In genomic region chr21:33578959-33579542, GRCh38 we compare ENCODE assay signal across 1 cellular context.
A peak's percentile ranks its signal among the peaks of the same experiment; 100 is the strongest.
TF ChIP-seq lines count a peak whose summit lies in the region.

No MANE protein-coding gene starts in this region.

TF ChIP-seq in H1, 55 proteins besides CTCF, POLR2A, EP300 and RAD21:
- no peak for TF ChIP-seq TBP (IDR thresholded peaks at IDR 0.05; ENCODE audit: low read depth, low read length)
- no peak for TF ChIP-seq KDM5A (IDR thresholded peaks at IDR 0.05; ENCODE audit: low read length)
- peak; percentile 48; the same call in 1 of the 2 replicates for TF ChIP-seq MAFK (IDR thresholded peaks at IDR 0.05; ENCODE audit: low read depth, low read length)
- peak; percentile 74 for TF ChIP-seq BACH1 (IDR thresholded peaks at IDR 0.05; ENCODE audit: low read length)
- no peak for TF ChIP-seq PHF8 (conservative IDR thresholded peaks at IDR 0.05; ENCODE audit: low read depth, low read length)
- TF ChIP-seq JUN (IDR thresholded peaks at IDR 0.05; ENCODE audit: low read depth, low read length) = no peak
- TF ChIP-seq SRF (IDR thresholded peaks at IDR 0.05; ENCODE audit: low read depth, low read length) = no peak
- TF ChIP-seq, protein P1, sequence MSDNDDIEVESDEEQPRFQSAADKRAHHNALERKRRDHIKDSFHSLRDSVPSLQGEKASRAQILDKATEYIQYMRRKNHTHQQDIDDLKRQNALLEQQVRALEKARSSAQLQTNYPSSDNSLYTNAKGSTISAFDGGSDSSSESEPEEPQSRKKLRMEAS (IDR thresholded peaks at IDR 0.05) = no peak
- TF ChIP-seq, protein P2, sequence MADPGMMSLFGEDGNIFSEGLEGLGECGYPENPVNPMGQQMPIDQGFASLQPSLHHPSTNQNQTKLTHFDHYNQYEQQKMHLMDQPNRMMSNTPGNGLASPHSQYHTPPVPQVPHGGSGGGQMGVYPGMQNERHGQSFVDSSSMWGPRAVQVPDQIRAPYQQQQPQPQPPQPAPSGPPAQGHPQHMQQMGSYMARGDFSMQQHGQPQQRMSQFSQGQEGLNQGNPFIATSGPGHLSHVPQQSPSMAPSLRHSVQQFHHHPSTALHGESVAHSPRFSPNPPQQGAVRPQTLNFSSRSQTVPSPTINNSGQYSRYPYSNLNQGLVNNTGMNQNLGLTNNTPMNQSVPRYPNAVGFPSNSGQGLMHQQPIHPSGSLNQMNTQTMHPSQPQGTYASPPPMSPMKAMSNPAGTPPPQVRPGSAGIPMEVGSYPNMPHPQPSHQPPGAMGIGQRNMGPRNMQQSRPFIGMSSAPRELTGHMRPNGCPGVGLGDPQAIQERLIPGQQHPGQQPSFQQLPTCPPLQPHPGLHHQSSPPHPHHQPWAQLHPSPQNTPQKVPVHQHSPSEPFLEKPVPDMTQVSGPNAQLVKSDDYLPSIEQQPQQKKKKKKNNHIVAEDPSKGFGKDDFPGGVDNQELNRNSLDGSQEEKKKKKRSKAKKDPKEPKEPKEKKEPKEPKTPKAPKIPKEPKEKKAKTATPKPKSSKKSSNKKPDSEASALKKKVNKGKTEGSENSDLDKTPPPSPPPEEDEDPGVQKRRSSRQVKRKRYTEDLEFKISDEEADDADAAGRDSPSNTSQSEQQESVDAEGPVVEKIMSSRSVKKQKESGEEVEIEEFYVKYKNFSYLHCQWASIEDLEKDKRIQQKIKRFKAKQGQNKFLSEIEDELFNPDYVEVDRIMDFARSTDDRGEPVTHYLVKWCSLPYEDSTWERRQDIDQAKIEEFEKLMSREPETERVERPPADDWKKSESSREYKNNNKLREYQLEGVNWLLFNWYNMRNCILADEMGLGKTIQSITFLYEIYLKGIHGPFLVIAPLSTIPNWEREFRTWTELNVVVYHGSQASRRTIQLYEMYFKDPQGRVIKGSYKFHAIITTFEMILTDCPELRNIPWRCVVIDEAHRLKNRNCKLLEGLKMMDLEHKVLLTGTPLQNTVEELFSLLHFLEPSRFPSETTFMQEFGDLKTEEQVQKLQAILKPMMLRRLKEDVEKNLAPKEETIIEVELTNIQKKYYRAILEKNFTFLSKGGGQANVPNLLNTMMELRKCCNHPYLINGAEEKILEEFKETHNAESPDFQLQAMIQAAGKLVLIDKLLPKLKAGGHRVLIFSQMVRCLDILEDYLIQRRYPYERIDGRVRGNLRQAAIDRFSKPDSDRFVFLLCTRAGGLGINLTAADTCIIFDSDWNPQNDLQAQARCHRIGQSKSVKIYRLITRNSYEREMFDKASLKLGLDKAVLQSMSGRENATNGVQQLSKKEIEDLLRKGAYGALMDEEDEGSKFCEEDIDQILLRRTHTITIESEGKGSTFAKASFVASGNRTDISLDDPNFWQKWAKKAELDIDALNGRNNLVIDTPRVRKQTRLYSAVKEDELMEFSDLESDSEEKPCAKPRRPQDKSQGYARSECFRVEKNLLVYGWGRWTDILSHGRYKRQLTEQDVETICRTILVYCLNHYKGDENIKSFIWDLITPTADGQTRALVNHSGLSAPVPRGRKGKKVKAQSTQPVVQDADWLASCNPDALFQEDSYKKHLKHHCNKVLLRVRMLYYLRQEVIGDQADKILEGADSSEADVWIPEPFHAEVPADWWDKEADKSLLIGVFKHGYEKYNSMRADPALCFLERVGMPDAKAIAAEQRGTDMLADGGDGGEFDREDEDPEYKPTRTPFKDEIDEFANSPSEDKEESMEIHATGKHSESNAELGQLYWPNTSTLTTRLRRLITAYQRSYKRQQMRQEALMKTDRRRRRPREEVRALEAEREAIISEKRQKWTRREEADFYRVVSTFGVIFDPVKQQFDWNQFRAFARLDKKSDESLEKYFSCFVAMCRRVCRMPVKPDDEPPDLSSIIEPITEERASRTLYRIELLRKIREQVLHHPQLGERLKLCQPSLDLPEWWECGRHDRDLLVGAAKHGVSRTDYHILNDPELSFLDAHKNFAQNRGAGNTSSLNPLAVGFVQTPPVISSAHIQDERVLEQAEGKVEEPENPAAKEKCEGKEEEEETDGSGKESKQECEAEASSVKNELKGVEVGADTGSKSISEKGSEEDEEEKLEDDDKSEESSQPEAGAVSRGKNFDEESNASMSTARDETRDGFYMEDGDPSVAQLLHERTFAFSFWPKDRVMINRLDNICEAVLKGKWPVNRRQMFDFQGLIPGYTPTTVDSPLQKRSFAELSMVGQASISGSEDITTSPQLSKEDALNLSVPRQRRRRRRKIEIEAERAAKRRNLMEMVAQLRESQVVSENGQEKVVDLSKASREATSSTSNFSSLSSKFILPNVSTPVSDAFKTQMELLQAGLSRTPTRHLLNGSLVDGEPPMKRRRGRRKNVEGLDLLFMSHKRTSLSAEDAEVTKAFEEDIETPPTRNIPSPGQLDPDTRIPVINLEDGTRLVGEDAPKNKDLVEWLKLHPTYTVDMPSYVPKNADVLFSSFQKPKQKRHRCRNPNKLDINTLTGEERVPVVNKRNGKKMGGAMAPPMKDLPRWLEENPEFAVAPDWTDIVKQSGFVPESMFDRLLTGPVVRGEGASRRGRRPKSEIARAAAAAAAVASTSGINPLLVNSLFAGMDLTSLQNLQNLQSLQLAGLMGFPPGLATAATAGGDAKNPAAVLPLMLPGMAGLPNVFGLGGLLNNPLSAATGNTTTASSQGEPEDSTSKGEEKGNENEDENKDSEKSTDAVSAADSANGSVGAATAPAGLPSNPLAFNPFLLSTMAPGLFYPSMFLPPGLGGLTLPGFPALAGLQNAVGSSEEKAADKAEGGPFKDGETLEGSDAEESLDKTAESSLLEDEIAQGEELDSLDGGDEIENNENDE (IDR thresholded peaks at IDR 0.05; ENCODE audit: insufficient replicate concordance, low read length) = no peak
